1 cellular context compared by ENCODE assay signal in genomic region chr9:136946893-136947891, GRCh38.
TF ChIP-seq lines count a peak whose summit lies in the region.

No MANE protein-coding gene starts in this region.

TF ChIP-seq in A549, 52 proteins besides CTCF, POLR2A, EP300 and RAD21 (continued from another document):
- TF ChIP-seq MAFK (IDR thresholded peaks at IDR 0.05; ENCODE audit: partially characterized antibody): no peak
- TF ChIP-seq ZC3H11A (IDR thresholded peaks at IDR 0.05): no peak
- no peak for TF ChIP-seq NFE2L2 (conservative IDR thresholded peaks at IDR 0.05; ENCODE audit: low read length)
